9 cellular contexts compared by ENCODE assay signal in the genomic region with DNA sequence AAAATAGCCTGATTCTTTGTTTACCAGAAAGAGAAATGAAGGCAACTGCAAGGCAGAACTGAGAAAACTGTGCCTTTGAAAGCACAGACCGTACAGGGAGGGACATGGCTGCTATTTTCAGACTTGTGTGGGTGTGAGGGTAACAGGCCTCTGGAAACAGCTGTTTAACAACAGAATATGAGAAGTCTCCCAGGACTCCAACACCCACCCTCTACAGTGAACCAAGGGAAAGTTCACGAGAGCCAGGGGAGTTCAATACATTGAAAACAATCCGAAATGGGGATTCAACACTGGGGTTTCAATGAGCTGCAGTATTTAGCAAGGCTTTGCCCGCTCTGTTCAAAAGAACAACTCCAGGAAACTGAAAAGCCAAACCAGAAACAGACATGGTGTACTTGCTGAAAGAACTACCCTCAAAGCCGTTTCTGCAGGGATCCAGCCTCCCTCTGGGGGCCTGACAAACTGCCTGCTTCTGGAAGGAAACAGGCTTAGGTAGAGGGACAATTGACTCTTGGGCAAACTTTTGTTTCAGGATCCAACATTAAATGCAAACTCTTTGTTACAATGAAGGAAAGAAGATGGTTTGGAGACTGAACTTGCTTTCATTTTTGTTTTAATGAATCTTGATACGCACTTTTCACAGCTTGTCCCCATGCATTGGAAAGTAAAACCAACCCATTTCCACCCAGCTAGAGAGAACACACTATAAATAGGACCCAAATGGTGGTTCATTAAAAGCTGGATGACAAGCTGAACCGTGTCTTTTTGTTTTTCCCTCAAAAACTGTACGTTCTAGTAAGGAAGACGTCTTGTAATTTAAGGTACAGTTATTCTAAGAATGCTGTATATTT.
DNase-seq lines count a peak whose midpoint lies in the region; ATAC-seq and TF ChIP-seq lines count a peak whose summit lies in the region.
"Had no signal": no experiment of that assay in that cellular context is flagged by ENCODE, and none has a peak within 500 bp of the region (broad histone marks: within the 10 kb centered on the region; RNA-seq: fewer than 3 reads in every experiment).

No MANE protein-coding gene starts in this region.

- peak overlapping the region; percentile 23 for H3K4me3 ChIP-seq in SU-DHL-6 (ENCODE audit: insufficient read depth, low read length, poor library complexity, severe bottlenecking)
- peak overlapping the region; percentile 43 to 44 for H3K4me3 ChIP-seq in stomach smooth muscle (ENCODE audit: low read length in 2 of 2)

- ATAC-seq in GM21723 (IDR thresholded peaks at IDR 0.05; ENCODE audit: unreplicated experiment), result peak; percentile 86

- no peaks in the 10 kb centered on the region for H3F3A ChIP-seq in SU-DHL-6 (ENCODE audit: insufficient read depth)

- H3K36me3 ChIP-seq in SU-DHL-6 (ENCODE audit: low read length), result no peaks in the 10 kb centered on the region
- no peaks in the 10 kb centered on the region for H3K36me3 ChIP-seq in stomach smooth muscle (ENCODE audit: control insufficient read depth in 2 of 2, insufficient read depth in 2 of 2, low read length in 2 of 2)

- H3K27me3 ChIP-seq in SU-DHL-6 (ENCODE audit: low read length), result no peaks in the 10 kb centered on the region
- peaks cover 0 to 3% of the 10 kb centered on the region in 2 donors for H3K27me3 ChIP-seq in stomach smooth muscle (ENCODE audit: control insufficient read depth in 1 of 2, insufficient read depth in 2 of 2, low read length in 2 of 2)

- DNase-seq in GM13976 (ENCODE audit: low spot score), result peak; percentile 31
- DNase-seq in germinal center (ENCODE audit: low spot score), result peak; percentile 34
- no peak for DNase-seq in NCI-H2081 treated with DMSO at 0.1 percent for 48 hours (lab: John Stamatoyannopoulos, UW)
- no peak for DNase-seq in HUDEP-2 (lab: John Stamatoyannopoulos, UW; ENCODE audit: unreplicated experiment in 76 of 76)
- DNase-seq in GDM1 (lab: John Stamatoyannopoulos, UW), result no peak

- H3K27ac ChIP-seq in SU-DHL-6 (ENCODE audit: low read depth, low read length) (peak overlapping the region; percentile 71), stomach smooth muscle (ENCODE audit: low read length) (peak overlapping the region; percentile 55)
- H3K27ac ChIP-seq: epithelial cell of prostate had no signal

- H3K9ac ChIP-seq in SU-DHL-6 (ENCODE audit: low read length), result peak overlapping the region; percentile 40
- peak overlapping the region in 1 of 2 donors; percentile 30 for H3K9ac ChIP-seq in stomach smooth muscle (ENCODE audit: low read length in 2 of 2)

- in situ Hi-C loops in GM13976 (cut with MboI; ENCODE audit: low sequenced_read_pairs, unreplicated experiment), result no loop called here

- H3K4me2 ChIP-seq in SU-DHL-6 (ENCODE audit: low read depth, low read length, poor library complexity, severe bottlenecking), result peak overlapping the region; percentile 59

- TF ChIP-seq CTCF in GM13976 (IDR thresholded peaks at IDR 0.05; ENCODE audit: borderline replicate concordance, control extremely low read depth, extremely low read depth, insufficient read depth, missing control alignments) (no peak), SU-DHL-6 (IDR thresholded peaks at IDR 0.05; ENCODE audit: insufficient read depth, low read length, poor library complexity, severe bottlenecking) (no peak)

- H4K20me1 ChIP-seq in SU-DHL-6 (ENCODE audit: low read depth, low read length), result no peaks in the 10 kb centered on the region

- H2AFZ ChIP-seq in SU-DHL-6 (ENCODE audit: low read depth, low read length, severe bottlenecking), result peak overlapping the region; percentile 5

- no peaks in the 10 kb centered on the region for H3K79me2 ChIP-seq in SU-DHL-6 (ENCODE audit: insufficient read depth, low read length)

- H3K4me1 ChIP-seq in stomach smooth muscle (ENCODE audit: control insufficient read depth, insufficient read depth, low read length), result peaks cover 7% of the 10 kb centered on the region

- H3K9me3 ChIP-seq in SU-DHL-6 (ENCODE audit: insufficient read depth, low read length) (no peaks in the 10 kb centered on the region), stomach smooth muscle (ENCODE audit: control insufficient read depth in 2 of 2, low read length in 2 of 2) (no peaks in the 10 kb centered on the region)

- H3K9me2 ChIP-seq in SU-DHL-6 (replicated peaks; ENCODE audit: insufficient read depth, low read length), result no peaks in the 10 kb centered on the region

Comparison
In these comparisons a context has a peak if more than half of its experiments do, and no peak if none do; other contexts are left out.
1. DNase-seq: peak in GM13976 (single experiment) and germinal center (single experiment); none in NCI-H2081 treated with DMSO at 0.1 percent for 48 hours (single experiment), HUDEP-2 (0 of 76) and GDM1 (single experiment).